ENCODE assay signal across 8 cellular contexts in genomic region chr7:104983620-104984539, GRCh38. TPM values are rescaled to one million over a fixed set of nuclear protein-coding genes. Genes with fewer than 3 reads are reported as not detected.
DNase-seq lines count a peak whose midpoint lies in the region; ATAC-seq, FAIRE-seq and TF ChIP-seq lines count a peak whose summit lies in the region.

No MANE protein-coding gene starts in this region.

- no peak for TF ChIP-seq POLR2A in testis (IDR thresholded peaks at IDR 0.05)

- peak; percentile 80 for DNase-seq in GOT3 (lab: John Stamatoyannopoulos, UW)
- DNase-seq in SIG-M5 treated with dmso at 0.1 percent for 504 hours (lab: John Stamatoyannopoulos, UW; ENCODE audit: unreplicated experiment), result peak; percentile 92
- DNase-seq in activated naive CD4-positive, alpha-beta T cell treated with Interleukin-2 at 50 U/mL for 16 hours, result peak; percentile 87
- DNase-seq in germinal center (ENCODE audit: low spot score), result peak; percentile 82
- peak; percentile 62 for DNase-seq in omental fat pad (ENCODE audit: low spot score)
- peak; percentile 93 for DNase-seq in testis

- intact Hi-C loops in testis (cut with DNase I; ENCODE audit: low total_unique reads), result no loop called here

- peak; percentile 28; the same call in 1 of the 2 replicates for TF ChIP-seq CTCF in LNCAP (IDR thresholded peaks at IDR 0.05)
- TF ChIP-seq CTCF in omental fat pad (IDR thresholded peaks at IDR 0.05), result no peak
- peak; percentile 23 to 49 (median 36) for TF ChIP-seq CTCF in testis (IDR thresholded peaks at IDR 0.05)

- ATAC-seq in omental fat pad (ENCODE audit: low FRiP score), result peak; percentile 95

- H3K4me1 ChIP-seq in testis, result peaks cover 39% of the 10 kb centered on the region

- H3K4me3 ChIP-seq in testis, result peak overlapping the region; percentile 74 to 84

- H3K9me3 ChIP-seq in testis, result no peaks in the 10 kb centered on the region

- H3K27ac ChIP-seq in testis, result peak overlapping the region; percentile 97 to 98

- peak; percentile 28 for FAIRE-seq in G401.6 (lab: Jason Lieb, UNC)

- H3K36me3 ChIP-seq in testis (ENCODE audit: low read depth, missing control alignments), result no peaks in the 10 kb centered on the region

- 0% methylated on average over 35 to 54 of the region's 62 CpGs for WGBS in testis, 2 donors

- no peaks in the 10 kb centered on the region for H3K27me3 ChIP-seq in testis

RNA-seq across cellular contexts. Expression of gene KMT2E, which starts 30.1 kb away (rescaled TPM):
- 100 to 1,000 TPM in 2 of 4 donors, 10 to 100 TPM in 2; 75.3 to 124 (median 101) TPM for total RNA-seq in omental fat pad
- total RNA-seq in testis, result 100 to 1,000 TPM in 1 of 2 donors, 10 to 100 TPM in 1; 96.6 to 133 TPM
- 21.1 TPM for polyA plus RNA-seq in testis (ENCODE audit: insufficient read depth, low read depth, low replicate concordance)

Comparison
In these comparisons a context has a peak if more than half of its experiments do, and no peak if none do; other contexts are left out.
1. Peak in every context shown above with its lines: DNase-seq, ATAC-seq, H3K4me3 ChIP-seq and H3K27ac ChIP-seq.
2. CTCF ChIP-seq: peak in LNCAP (single experiment) and testis (3 of 3); none in omental fat pad (0 of 3).